In the genomic region with DNA sequence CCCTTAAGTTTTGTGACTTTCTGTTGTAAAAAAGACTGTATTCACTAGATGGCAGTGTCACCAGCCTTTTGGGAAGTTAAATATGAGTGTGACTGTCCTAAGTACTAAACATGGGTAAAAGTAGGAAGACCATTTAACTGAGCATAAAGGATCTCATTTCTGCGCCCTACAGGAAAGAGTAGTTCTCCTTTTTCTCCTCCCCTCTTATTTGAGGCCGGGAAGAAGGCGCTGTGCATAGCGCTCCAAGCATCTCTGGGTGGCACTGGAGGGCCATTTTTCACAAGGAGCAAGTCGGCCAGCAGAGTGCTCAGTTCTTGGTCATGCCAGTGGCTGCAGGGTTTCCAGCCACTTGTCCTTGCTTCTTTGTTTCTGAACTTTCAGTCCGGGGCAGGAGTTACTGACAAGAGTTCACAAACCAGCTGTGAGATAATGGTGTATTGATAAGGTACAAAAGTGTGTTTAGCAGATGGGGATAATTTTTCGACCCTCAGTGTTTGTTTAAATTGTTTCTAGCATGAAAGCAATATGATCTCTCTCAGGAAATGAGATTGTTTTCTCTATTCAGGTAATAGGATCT, we compare ENCODE assay signal across 1 cellular context.
TF ChIP-seq lines count a peak whose summit lies in the region.

No MANE protein-coding gene starts in this region.

TF ChIP-seq in HepG2, 621 proteins besides CTCF, POLR2A, EP300 and RAD21 (continued from another document and continues in another):
- TF ChIP-seq, protein P1, sequence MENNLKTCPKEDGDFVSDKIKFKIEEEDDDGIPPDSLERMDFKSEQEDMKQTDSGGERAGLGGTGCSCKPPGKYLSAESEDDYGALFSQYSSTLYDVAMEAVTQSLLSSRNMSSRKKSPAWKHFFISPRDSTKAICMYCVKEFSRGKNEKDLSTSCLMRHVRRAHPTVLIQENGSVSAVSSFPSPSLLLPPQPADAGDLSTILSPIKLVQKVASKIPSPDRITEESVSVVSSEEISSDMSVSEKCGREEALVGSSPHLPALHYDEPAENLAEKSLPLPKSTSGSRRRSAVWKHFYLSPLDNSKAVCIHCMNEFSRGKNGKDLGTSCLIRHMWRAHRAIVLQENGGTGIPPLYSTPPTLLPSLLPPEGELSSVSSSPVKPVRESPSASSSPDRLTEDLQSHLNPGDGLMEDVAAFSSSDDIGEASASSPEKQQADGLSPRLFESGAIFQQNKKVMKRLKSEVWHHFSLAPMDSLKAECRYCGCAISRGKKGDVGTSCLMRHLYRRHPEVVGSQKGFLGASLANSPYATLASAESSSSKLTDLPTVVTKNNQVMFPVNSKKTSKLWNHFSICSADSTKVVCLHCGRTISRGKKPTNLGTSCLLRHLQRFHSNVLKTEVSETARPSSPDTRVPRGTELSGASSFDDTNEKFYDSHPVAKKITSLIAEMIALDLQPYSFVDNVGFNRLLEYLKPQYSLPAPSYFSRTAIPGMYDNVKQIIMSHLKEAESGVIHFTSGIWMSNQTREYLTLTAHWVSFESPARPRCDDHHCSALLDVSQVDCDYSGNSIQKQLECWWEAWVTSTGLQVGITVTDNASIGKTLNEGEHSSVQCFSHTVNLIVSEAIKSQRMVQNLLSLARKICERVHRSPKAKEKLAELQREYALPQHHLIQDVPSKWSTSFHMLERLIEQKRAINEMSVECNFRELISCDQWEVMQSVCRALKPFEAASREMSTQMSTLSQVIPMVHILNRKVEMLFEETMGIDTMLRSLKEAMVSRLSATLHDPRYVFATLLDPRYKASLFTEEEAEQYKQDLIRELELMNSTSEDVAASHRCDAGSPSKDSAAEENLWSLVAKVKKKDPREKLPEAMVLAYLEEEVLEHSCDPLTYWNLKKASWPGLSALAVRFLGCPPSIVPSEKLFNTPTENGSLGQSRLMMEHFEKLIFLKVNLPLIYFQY (CRISPR knock-in tag; IDR thresholded peaks at IDR 0.05; ENCODE audit: borderline replicate concordance), result peak; percentile 71; the same call in 1 of the 2 replicates
- TF ChIP-seq ZNF510 (CRISPR knock-in tag; IDR thresholded peaks at IDR 0.05; ENCODE audit: low read depth) (0 out of 2 replicates have a peak, but pooled peaks have one; percentile 53), SMC3 (IDR thresholded peaks at IDR 0.05; ENCODE audit: low read length) (peak; percentile 98), HDAC1 (CRISPR knock-in tag; IDR thresholded peaks at IDR 0.05) (peak; percentile 43; the same call in 1 of the 2 replicates), HOXD1 (CRISPR knock-in tag; IDR thresholded peaks at IDR 0.05) (peak; percentile 63; the same call in 1 of the 2 replicates), RELA (CRISPR knock-in tag; IDR thresholded peaks at IDR 0.05) (no peak), ZFP37 (CRISPR knock-in tag; IDR thresholded peaks at IDR 0.05; ENCODE audit: borderline replicate concordance) (0 out of 2 replicates have a peak, but pooled peaks have one; percentile 37), RBM22 (optimal IDR thresholded peaks at IDR 0.05; ENCODE audit: low read length) (no peak), TARDBP (CRISPR knock-in tag; IDR thresholded peaks at IDR 0.05) (peak; percentile 78), HMG20B (CRISPR knock-in tag; conservative IDR thresholded peaks at IDR 0.05) (0 out of 2 replicates have a peak, but pooled peaks have one; percentile 25), MTA3 (CRISPR knock-in tag; IDR thresholded peaks at IDR 0.05) (no peak), RAD51 (IDR thresholded peaks at IDR 0.05; ENCODE audit: borderline replicate concordance) (no peak), NONO (IDR thresholded peaks at IDR 0.05) (no peak), NONO (CRISPR knock-in tag; conservative IDR thresholded peaks at IDR 0.05) (0 out of 2 replicates have a peak, but pooled peaks have one; percentile 55), MED1 (CRISPR knock-in tag; IDR thresholded peaks at IDR 0.05) (peak; percentile 91), ZBTB7B (CRISPR knock-in tag; IDR thresholded peaks at IDR 0.05) (no peak), KDM3A (CRISPR knock-in tag; IDR thresholded peaks at IDR 0.05; ENCODE audit: low read depth) (peak; percentile 50; the same call in 1 of the 2 replicates), RXRA (CRISPR knock-in tag; IDR thresholded peaks at IDR 0.05) (peak; percentile 53; the same call in 1 of the 2 replicates), RBM39 (IDR thresholded peaks at IDR 0.05; ENCODE audit: low read depth, low read length, poor library complexity, severe bottlenecking) (no peak), HNF4A (CRISPR knock-in tag; IDR thresholded peaks at IDR 0.05) (peak; percentile 74), SAFB2 (CRISPR knock-in tag; IDR thresholded peaks at IDR 0.05; ENCODE audit: borderline replicate concordance, low read depth) (no peak), ZC3H4 (CRISPR knock-in tag; IDR thresholded peaks at IDR 0.05; ENCODE audit: borderline replicate concordance) (0 out of 2 replicates have a peak, but pooled peaks have one; percentile 33), ZNF256 (CRISPR knock-in tag; conservative IDR thresholded peaks at IDR 0.05) (no peak), ZNF598 (CRISPR knock-in tag; IDR thresholded peaks at IDR 0.05; ENCODE audit: borderline replicate concordance) (no peak), HDAC6 (IDR thresholded peaks at IDR 0.05; ENCODE audit: low read depth, low read length) (no peak), SMYD3 (CRISPR knock-in tag; IDR thresholded peaks at IDR 0.05) (peak; percentile 57; the same call in 1 of the 2 replicates), TP53 (CRISPR knock-in tag; conservative IDR thresholded peaks at IDR 0.05) (peak; percentile 62; the same call in 1 of the 2 replicates)
- TF ChIP-seq, protein P2, sequence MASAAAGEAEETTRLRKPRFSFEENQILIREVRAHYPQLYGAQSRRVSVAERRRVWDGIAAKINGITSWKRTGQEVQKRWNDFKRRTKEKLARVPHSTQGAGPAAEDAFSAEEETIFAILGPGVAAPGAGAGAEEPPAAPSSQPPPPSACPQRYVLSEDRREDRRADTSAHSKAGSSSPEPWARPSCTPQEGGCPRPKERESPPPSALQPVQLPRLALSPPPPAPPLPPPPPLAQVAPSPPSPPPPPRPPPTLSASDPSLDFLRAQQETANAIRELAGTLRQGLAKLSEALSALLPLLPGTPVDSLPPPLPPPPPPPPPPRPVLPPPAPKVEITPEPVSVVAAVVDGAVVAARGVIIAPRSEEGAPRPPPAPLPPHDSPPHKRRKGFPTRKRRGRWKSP (CRISPR knock-in tag; IDR thresholded peaks at IDR 0.05), result peak; percentile 68
- TF ChIP-seq, protein P3, sequence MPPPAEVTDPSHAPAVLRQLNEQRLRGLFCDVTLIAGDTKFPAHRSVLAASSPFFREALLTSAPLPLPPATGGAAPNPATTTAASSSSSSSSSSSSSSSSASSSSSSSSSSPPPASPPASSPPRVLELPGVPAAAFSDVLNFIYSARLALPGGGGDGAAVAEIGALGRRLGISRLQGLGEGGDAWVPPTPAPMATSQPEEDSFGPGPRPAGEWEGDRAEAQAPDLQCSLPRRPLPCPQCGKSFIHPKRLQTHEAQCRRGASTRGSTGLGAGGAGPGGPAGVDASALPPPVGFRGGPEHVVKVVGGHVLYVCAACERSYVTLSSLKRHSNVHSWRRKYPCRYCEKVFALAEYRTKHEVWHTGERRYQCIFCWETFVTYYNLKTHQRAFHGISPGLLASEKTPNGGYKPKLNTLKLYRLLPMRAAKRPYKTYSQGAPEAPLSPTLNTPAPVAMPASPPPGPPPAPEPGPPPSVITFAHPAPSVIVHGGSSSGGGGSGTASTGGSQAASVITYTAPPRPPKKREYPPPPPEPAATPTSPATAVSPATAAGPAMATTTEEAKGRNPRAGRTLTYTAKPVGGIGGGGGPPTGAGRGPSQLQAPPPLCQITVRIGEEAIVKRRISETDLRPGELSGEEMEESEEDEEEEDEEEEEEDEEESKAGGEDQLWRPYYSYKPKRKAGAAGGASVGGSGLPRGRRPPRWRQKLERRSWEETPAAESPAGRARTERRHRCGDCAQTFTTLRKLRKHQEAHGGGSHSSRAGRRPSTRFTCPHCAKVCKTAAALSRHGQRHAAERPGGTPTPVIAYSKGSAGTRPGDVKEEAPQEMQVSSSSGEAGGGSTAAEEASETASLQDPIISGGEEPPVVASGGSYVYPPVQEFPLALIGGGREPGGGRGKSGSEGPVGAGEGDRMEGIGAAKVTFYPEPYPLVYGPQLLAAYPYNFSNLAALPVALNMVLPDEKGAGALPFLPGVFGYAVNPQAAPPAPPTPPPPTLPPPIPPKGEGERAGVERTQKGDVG (CRISPR knock-in tag; IDR thresholded peaks at IDR 0.05; ENCODE audit: borderline replicate concordance), result 0 out of 2 replicates have a peak, but pooled peaks have one; percentile 31
- TF ChIP-seq, protein P4, sequence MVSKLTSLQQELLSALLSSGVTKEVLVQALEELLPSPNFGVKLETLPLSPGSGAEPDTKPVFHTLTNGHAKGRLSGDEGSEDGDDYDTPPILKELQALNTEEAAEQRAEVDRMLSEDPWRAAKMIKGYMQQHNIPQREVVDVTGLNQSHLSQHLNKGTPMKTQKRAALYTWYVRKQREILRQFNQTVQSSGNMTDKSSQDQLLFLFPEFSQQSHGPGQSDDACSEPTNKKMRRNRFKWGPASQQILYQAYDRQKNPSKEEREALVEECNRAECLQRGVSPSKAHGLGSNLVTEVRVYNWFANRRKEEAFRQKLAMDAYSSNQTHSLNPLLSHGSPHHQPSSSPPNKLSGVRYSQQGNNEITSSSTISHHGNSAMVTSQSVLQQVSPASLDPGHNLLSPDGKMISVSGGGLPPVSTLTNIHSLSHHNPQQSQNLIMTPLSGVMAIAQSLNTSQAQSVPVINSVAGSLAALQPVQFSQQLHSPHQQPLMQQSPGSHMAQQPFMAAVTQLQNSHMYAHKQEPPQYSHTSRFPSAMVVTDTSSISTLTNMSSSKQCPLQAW (CRISPR knock-in tag; IDR thresholded peaks at IDR 0.05), result peak; percentile 72; the same call in 1 of the 2 replicates
- TF ChIP-seq, protein P5, sequence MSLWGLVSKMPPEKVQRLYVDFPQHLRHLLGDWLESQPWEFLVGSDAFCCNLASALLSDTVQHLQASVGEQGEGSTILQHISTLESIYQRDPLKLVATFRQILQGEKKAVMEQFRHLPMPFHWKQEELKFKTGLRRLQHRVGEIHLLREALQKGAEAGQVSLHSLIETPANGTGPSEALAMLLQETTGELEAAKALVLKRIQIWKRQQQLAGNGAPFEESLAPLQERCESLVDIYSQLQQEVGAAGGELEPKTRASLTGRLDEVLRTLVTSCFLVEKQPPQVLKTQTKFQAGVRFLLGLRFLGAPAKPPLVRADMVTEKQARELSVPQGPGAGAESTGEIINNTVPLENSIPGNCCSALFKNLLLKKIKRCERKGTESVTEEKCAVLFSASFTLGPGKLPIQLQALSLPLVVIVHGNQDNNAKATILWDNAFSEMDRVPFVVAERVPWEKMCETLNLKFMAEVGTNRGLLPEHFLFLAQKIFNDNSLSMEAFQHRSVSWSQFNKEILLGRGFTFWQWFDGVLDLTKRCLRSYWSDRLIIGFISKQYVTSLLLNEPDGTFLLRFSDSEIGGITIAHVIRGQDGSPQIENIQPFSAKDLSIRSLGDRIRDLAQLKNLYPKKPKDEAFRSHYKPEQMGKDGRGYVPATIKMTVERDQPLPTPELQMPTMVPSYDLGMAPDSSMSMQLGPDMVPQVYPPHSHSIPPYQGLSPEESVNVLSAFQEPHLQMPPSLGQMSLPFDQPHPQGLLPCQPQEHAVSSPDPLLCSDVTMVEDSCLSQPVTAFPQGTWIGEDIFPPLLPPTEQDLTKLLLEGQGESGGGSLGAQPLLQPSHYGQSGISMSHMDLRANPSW (CRISPR knock-in tag; IDR thresholded peaks at IDR 0.05; ENCODE audit: borderline replicate concordance), result 0 out of 2 replicates have a peak, but pooled peaks have one; percentile 37
- TF ChIP-seq, protein P6, sequence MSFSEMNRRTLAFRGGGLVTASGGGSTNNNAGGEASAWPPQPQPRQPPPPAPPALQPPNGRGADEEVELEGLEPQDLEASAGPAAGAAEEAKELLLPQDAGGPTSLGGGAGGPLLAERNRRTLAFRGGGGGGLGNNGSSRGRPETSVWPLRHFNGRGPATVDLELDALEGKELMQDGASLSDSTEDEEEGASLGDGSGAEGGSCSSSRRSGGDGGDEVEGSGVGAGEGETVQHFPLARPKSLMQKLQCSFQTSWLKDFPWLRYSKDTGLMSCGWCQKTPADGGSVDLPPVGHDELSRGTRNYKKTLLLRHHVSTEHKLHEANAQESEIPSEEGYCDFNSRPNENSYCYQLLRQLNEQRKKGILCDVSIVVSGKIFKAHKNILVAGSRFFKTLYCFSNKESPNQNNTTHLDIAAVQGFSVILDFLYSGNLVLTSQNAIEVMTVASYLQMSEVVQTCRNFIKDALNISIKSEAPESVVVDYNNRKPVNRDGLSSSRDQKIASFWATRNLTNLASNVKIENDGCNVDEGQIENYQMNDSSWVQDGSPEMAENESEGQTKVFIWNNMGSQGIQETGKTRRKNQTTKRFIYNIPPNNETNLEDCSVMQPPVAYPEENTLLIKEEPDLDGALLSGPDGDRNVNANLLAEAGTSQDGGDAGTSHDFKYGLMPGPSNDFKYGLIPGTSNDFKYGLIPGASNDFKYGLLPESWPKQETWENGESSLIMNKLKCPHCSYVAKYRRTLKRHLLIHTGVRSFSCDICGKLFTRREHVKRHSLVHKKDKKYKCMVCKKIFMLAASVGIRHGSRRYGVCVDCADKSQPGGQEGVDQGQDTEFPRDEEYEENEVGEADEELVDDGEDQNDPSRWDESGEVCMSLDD (CRISPR knock-in tag; IDR thresholded peaks at IDR 0.05; ENCODE audit: borderline replicate concordance), result no peak
- TF ChIP-seq, protein P7, sequence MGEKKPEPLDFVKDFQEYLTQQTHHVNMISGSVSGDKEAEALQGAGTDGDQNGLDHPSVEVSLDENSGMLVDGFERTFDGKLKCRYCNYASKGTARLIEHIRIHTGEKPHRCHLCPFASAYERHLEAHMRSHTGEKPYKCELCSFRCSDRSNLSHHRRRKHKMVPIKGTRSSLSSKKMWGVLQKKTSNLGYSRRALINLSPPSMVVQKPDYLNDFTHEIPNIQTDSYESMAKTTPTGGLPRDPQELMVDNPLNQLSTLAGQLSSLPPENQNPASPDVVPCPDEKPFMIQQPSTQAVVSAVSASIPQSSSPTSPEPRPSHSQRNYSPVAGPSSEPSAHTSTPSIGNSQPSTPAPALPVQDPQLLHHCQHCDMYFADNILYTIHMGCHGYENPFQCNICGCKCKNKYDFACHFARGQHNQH (CRISPR knock-in tag; IDR thresholded peaks at IDR 0.05), result peak; percentile 88
- TF ChIP-seq, protein P8, sequence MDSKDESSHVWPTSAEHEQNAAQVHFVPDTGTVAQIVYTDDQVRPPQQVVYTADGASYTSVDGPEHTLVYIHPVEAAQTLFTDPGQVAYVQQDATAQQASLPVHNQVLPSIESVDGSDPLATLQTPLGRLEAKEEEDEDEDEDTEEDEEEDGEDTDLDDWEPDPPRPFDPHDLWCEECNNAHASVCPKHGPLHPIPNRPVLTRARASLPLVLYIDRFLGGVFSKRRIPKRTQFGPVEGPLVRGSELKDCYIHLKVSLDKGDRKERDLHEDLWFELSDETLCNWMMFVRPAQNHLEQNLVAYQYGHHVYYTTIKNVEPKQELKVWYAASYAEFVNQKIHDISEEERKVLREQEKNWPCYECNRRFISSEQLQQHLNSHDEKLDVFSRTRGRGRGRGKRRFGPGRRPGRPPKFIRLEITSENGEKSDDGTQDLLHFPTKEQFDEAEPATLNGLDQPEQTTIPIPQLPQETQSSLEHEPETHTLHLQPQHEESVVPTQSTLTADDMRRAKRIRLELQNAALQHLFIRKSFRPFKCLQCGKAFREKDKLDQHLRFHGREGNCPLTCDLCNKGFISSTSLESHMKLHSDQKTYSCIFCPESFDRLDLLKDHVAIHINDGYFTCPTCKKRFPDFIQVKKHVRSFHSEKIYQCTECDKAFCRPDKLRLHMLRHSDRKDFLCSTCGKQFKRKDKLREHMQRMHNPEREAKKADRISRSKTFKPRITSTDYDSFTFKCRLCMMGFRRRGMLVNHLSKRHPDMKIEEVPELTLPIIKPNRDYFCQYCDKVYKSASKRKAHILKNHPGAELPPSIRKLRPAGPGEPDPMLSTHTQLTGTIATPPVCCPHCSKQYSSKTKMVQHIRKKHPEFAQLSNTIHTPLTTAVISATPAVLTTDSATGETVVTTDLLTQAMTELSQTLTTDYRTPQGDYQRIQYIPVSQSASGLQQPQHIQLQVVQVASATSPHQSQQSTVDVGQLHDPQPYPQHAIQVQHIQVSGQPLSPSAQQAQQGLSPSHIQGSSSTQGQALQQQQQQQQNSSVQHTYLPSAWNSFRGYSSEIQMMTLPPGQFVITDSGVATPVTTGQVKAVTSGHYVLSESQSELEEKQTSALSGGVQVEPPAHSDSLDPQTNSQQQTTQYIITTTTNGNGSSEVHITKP (CRISPR knock-in tag; IDR thresholded peaks at IDR 0.05; ENCODE audit: low read depth), result 0 out of 2 replicates have a peak, but pooled peaks have one; percentile 53
